Comparison of ENCODE assay signal across 8 cellular contexts in the genomic region with DNA sequence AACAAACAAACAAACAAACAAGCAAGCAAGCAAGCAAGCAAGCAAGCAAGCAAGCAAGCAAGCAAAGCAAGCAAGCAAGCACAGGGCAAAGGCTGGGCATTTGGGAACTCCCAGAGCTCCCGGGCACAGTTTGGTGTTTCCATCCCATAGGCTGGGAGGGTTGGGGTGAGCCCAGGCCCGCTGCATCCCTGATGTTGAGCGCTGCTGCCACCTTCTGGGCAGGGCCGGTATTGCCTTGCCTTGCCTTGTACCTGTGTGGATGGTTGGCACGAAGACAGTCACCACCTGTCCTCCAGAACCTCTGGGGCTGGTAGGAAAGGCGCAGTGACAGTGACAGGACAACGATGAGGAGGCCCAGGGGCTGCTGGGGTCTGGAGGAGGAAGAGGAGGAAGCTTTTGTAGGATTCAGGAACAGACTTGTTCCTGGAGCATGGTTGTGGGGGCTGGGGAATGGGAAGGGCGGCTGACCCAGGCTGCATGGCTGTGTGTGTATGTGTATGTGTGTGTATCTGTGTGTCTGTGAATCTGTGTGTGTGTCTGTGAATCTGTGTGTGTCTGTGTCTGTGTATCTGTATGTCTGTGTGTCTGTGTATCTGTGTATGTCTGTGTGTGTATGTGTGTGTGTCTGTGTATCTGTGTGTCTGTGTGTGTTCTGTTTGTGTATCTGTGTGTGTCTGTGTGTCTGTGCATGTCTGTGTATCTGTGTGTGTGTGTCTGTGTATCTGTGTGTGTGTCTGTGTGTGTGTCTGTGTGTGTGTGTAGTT. TPM values are rescaled to one million over a fixed set of nuclear protein-coding genes. Genes with fewer than 3 reads are reported as not detected.
DNase-seq lines count a peak whose midpoint lies in the region; ATAC-seq and TF ChIP-seq lines count a peak whose summit lies in the region.

No MANE protein-coding gene starts in this region.

- TF ChIP-seq CTCF in AG09319 (IDR thresholded peaks at IDR 0.05; ENCODE audit: low read depth, low read length) = peak; percentile 99
- TF ChIP-seq CTCF in lung (IDR thresholded peaks at IDR 0.05; ENCODE audit: control extremely low read depth, extremely low read depth) = peak; percentile 93

- no peaks in the 10 kb centered on the region for H3K27me3 ChIP-seq in lung (ENCODE audit: control insufficient read depth, insufficient read depth)

- H3K4me1 ChIP-seq in lung (ENCODE audit: control insufficient read depth in 2 of 2, insufficient read depth in 2 of 2, low read length in 2 of 2) = peaks cover 0 to 1% of the 10 kb centered on the region in 2 donors

- no peaks in the 10 kb centered on the region for H3K36me3 ChIP-seq in lung (ENCODE audit: control insufficient read depth in 2 of 2, insufficient read depth in 2 of 2, low read length in 2 of 2)

- H3K9me3 ChIP-seq in lung (ENCODE audit: control insufficient read depth in 2 of 2, insufficient read depth in 1 of 2, low read length in 1 of 2) = no peaks in the 10 kb centered on the region

- no peak overlapping the region for H3K27ac ChIP-seq in lung (ENCODE audit: low read depth in 1 of 2, low read length in 1 of 2)

- no peak for DNase-seq in AG09319 (ENCODE audit: extremely low read depth, low read depth)
- peak; percentile 71 for DNase-seq in NCI-H774 (lab: John Stamatoyannopoulos, UW)
- peak; percentile 97 to 98 for DNase-seq in activated CD4-positive, alpha-beta T cell treated with anti-CD3 and anti-CD28 coated beads, Interleukin-2, amount 50 U/mL, for 48 hours
- peak; percentile 84 for DNase-seq in dermis blood vessel endothelial cell
- peak; percentile 91 for DNase-seq in lung (ENCODE audit: low spot score)
- peak; percentile 75 for DNase-seq in stimulated activated CD8-positive, alpha-beta memory T cell treated with anti-CD3 and anti-CD28 coated beads, Interleukin-12 subunit alpha, Interleukin-12 subunit beta, amount 100 ng/mL, for 4 hours (ENCODE audit: low read depth)

- H3K4me3 ChIP-seq in lung = no peak overlapping the region

- 8 to 10% methylated on average over 8 of the region's 8 CpGs for WGBS in lung, 2 donors

- ATAC-seq in GM18909 (IDR thresholded peaks at IDR 0.05; ENCODE audit: poor library complexity, unreplicated experiment) = peak; percentile 83
- peak; percentile 80 for ATAC-seq in HG03354 (IDR thresholded peaks at IDR 0.05; ENCODE audit: poor library complexity, severe bottlenecking, unreplicated experiment)
- peak; percentile 95 for ATAC-seq in lung (ENCODE audit: insufficient read depth, low FRiP score)

RNA-seq across cellular contexts. Expression of a gene that starts 6.4 kb away (rescaled TPM):
- total RNA-seq in dermis blood vessel endothelial cell (10.7 and 11.4 TPM in 2 replicates), lung (1 to 10 TPM; 7.7 to 8.0 TPM)
- 1 to 10 TPM; 4.1 to 7.7 TPM for polyA plus RNA-seq in lung

RNA-seq across cellular contexts. Expression of a gene that starts 12.7 kb away (rescaled TPM):
- 6.1 and 7.1 TPM in 2 replicates for total RNA-seq in dermis blood vessel endothelial cell
- total RNA-seq in lung = 10 to 100 TPM; 22.2 to 50.0 TPM
- polyA plus RNA-seq in lung = 10 to 100 TPM; 30.5 to 52.9 TPM

RNA-seq across cellular contexts. Expression of a gene that starts 42.5 kb away (rescaled TPM):
- total RNA-seq in dermis blood vessel endothelial cell (27.0 and 31.5 TPM in 2 replicates), lung (10 to 100 TPM; 33.5 to 76.7 TPM)
- 100 to 1,000 TPM in 1 of 2 donors, 10 to 100 TPM in 1; 71.7 to 118 TPM for polyA plus RNA-seq in lung

RNA-seq across cellular contexts. Expression of a gene that starts 42.6 kb away (rescaled TPM):
- total RNA-seq in dermis blood vessel endothelial cell (0.85 and 1.3 TPM in 2 replicates), lung (10 to 100 TPM in 1 of 2 donors, 1 to 10 TPM in 1; 5.3 to 14.4 TPM)
- 10 to 100 TPM in 1 of 2 donors, 1 to 10 TPM in 1; 8.1 to 10.0 TPM for polyA plus RNA-seq in lung

RNA-seq across cellular contexts. Expression of a gene that starts 44.2 kb away (rescaled TPM):
- total RNA-seq in dermis blood vessel endothelial cell (1.4 and 1.5 TPM in 2 replicates), lung (10 to 100 TPM; 43.4 to 43.8 TPM)
- 10 to 100 TPM; 42.9 to 54.7 TPM for polyA plus RNA-seq in lung
